Comparison of ENCODE assay signal across 10 cellular contexts in genomic region chr16:72172105-72173034, GRCh38. TPM values are rescaled to one million over a fixed set of nuclear protein-coding genes. Genes with fewer than 3 reads are reported as not detected.
DNase-seq lines count a peak whose midpoint lies in the region; ATAC-seq, FAIRE-seq and TF ChIP-seq lines count a peak whose summit lies in the region.
"Had no signal": no experiment of that assay in that cellular context is flagged by ENCODE, and none has a peak within 500 bp of the region (broad histone marks: within the 10 kb centered on the region; RNA-seq: fewer than 3 reads in every experiment).

TSS of gene PMFBP1 (minus strand) at chr16:72172155. CDS start at chr16:72171208, 947 bp downstream.

- TF ChIP-seq CTCF in GM20000 (IDR thresholded peaks at IDR 0.05; ENCODE audit: extremely low read depth, missing control alignments) (no peak), SU-DHL-6 (IDR thresholded peaks at IDR 0.05; ENCODE audit: insufficient read depth, low read length, poor library complexity, severe bottlenecking) (no peak)

- no peaks in the 10 kb centered on the region for H4K20me1 ChIP-seq in SU-DHL-6 (ENCODE audit: low read depth, low read length)

- no peaks in the 10 kb centered on the region for H3K79me2 ChIP-seq in SU-DHL-6 (ENCODE audit: insufficient read depth, low read length)

- H2AFZ ChIP-seq in SU-DHL-6 (ENCODE audit: low read depth, low read length, severe bottlenecking), result peak within 1 kb of the TSS; percentile 70

- H3K27ac ChIP-seq in SU-DHL-6 (ENCODE audit: low read depth, low read length) (no peak within 1 kb of the TSS), small intestine (ENCODE audit: low read depth in 1 of 2, low read length in 1 of 2) (no peak within 1 kb of the TSS)
- H3K27ac ChIP-seq: 22Rv1 had no signal

- WGBS in small intestine, 3 donors, result 73 to 76% (median 74%) methylated on average over 11 of the region's 11 CpGs

- H3K9me3 ChIP-seq in SU-DHL-6 (ENCODE audit: insufficient read depth, low read length), result no peaks in the 10 kb centered on the region; the same call in 1 of the 2 replicates
- H3K9me3 ChIP-seq in small intestine (ENCODE audit: control insufficient read depth, low read depth), result no peaks in the 10 kb centered on the region

- peak; percentile 97 for ATAC-seq in HG03460 (IDR thresholded peaks at IDR 0.05; ENCODE audit: unreplicated experiment)

- H3K4me1 ChIP-seq in small intestine (ENCODE audit: control insufficient read depth in 2 of 2, insufficient read depth in 1 of 2, low read depth in 1 of 2, low read length in 1 of 2), result no peaks in the 10 kb centered on the region

- no peak within 1 kb of the TSS for H3K9ac ChIP-seq in SU-DHL-6 (ENCODE audit: low read length)

- no peaks in the 10 kb centered on the region for H3K9me2 ChIP-seq in SU-DHL-6 (replicated peaks; ENCODE audit: insufficient read depth, low read length)

- H3K27me3 ChIP-seq in SU-DHL-6 (ENCODE audit: low read length) (no peaks in the 10 kb centered on the region), small intestine (ENCODE audit: control insufficient read depth in 2 of 2, insufficient read depth in 2 of 2, low read length in 2 of 2) (no peaks in the 10 kb centered on the region)

- DNase-seq in DMS153 (lab: John Stamatoyannopoulos, UW), result peak; percentile 68
- no peak for DNase-seq in DMS153 treated with DMSO at 0.1 percent for 48 hours (lab: John Stamatoyannopoulos, UW; ENCODE audit: unreplicated experiment)
- DNase-seq in GM20000 (ENCODE audit: low spot score), result peak; percentile 70
- peak; percentile 11 for DNase-seq in foreskin melanocyte
- DNase-seq in small intestine, result peak; percentile 80
- no peak for DNase-seq in stimulated activated naive CD4-positive, alpha-beta T cell treated with Interleukin-2 at 50 U/mL for 16 hours (lab: John Stamatoyannopoulos, UW)

- H3K4me3 ChIP-seq in SU-DHL-6 (ENCODE audit: insufficient read depth, low read length, poor library complexity, severe bottlenecking), result no peak within 1 kb of the TSS
- H3K4me3 ChIP-seq in small intestine (ENCODE audit: low read depth in 1 of 2, low read length in 2 of 2), result no peak within 1 kb of the TSS
- H3K4me3 ChIP-seq: skin epidermis had no signal

- H3K4me2 ChIP-seq in SU-DHL-6 (ENCODE audit: low read depth, low read length, poor library complexity, severe bottlenecking), result no peak within 1 kb of the TSS

- 0 out of 2 replicates have a peak, but pooled peaks cover 3% of the 10 kb centered on the region for H3K36me3 ChIP-seq in SU-DHL-6 (ENCODE audit: low read length)
- H3K36me3 ChIP-seq in small intestine (ENCODE audit: control insufficient read depth in 2 of 2, insufficient read depth in 2 of 2, low read length in 2 of 2), result no peaks in the 10 kb centered on the region

- H3F3A ChIP-seq in SU-DHL-6 (ENCODE audit: insufficient read depth), result no peaks in the 10 kb centered on the region

- no peak for FAIRE-seq in small intestine (lab: Jason Lieb, UNC)

RNA-seq across cellular contexts. Expression of gene PMFBP1, which starts in this region (rescaled TPM):
- 1 to 10 TPM; 1.1 to 3.6 (median 1.1) TPM for polyA plus RNA-seq in small intestine

Comparison
In these comparisons a context has a peak if more than half of its experiments do, and no peak if none do; other contexts are left out.
1. DNase-seq: peak in DMS153 (single experiment), GM20000 (single experiment), foreskin melanocyte (single experiment) and small intestine (single experiment); none in DMS153 treated with DMSO at 0.1 percent for 48 hours (single experiment) and stimulated activated naive CD4-positive, alpha-beta T cell treated with Interleukin-2 at 50 U/mL for 16 hours (single experiment).